1 cellular context compared by ENCODE assay signal in genomic region chr6:170405311-170405975, GRCh38.
A peak's percentile ranks its signal among the peaks of the same experiment; 100 is the strongest.
TF ChIP-seq lines count a peak whose summit lies in the region.

No MANE protein-coding gene starts in this region.

TF ChIP-seq in SK-N-SH, 30 proteins besides CTCF, POLR2A, EP300 and RAD21 (continued from another document):
- TF ChIP-seq USF1 (IDR thresholded peaks at IDR 0.05; ENCODE audit: borderline replicate concordance, low read depth) (no peak), GABPA (IDR thresholded peaks at IDR 0.05; ENCODE audit: low read depth) (peak; percentile 11; the same call in 1 of the 2 replicates), USF2 (IDR thresholded peaks at IDR 0.05; ENCODE audit: borderline replicate concordance, low read depth, low read length) (no peak), REST (IDR thresholded peaks at IDR 0.05; ENCODE audit: low read depth, low read length) (0 out of 2 replicates have a peak, but pooled peaks have one; percentile 9), IRF3 (IDR thresholded peaks at IDR 0.05; ENCODE audit: low read depth, low read length) (no peak), POLR2AphosphoS5 (IDR thresholded peaks at IDR 0.05; ENCODE audit: low read depth, low read length) (peak; percentile 58; the same call in 1 of the 2 replicates)
